ENCODE assay signal across 8 cellular contexts in the genomic region with DNA sequence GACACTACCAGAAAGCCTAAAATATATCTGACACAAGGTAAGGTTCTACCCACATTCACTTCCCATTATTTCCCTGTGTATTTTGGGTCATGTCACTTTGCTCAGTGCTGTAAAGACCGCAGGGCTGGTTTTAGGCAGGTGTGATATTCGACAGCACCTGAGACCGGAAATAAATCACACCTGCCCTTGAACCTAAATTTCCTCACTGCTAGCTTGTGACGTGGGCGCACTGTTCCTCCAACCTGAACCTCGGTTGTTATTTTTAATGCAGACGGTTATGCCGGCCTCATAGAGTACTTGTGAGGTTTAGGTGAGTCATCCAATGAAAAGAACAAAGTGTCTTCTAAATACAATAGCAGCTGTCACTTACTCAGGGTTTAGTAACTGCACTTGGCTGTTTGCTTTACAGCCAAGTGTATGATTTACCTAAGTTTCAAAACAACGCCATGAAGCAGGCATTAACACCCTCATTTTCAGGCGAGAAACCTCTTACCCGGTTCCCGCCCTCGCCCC. TPM values are rescaled to one million over a fixed set of nuclear protein-coding genes. Genes with fewer than 3 reads are reported as not detected.
DNase-seq lines count a peak whose midpoint lies in the region; ATAC-seq lines count a peak whose summit lies in the region.

No MANE protein-coding gene starts in this region.

- H3K4me3 Mint-ChIP-seq in activated naive CD4-positive, alpha-beta T cell treated with anti-CD3 and anti-CD28 coated beads, Interleukin-2, amount 10 ng/mL, durations not matched to agents 7 days and 5 days, result peak overlapping the region; percentile 84

- no peaks in the 10 kb centered on the region for H3K27me3 ChIP-seq in right cardiac atrium (ENCODE audit: control insufficient read depth, insufficient read depth)
- no peaks in the 10 kb centered on the region for H3K27me3 ChIP-seq in skeletal muscle satellite cell (ENCODE audit: control insufficient read depth, insufficient read depth, low read length)

- peaks cover 55% of the 10 kb centered on the region for H3K27me3 Mint-ChIP-seq in activated naive CD4-positive, alpha-beta T cell treated with anti-CD3 and anti-CD28 coated beads, Interleukin-2, amount 10 ng/mL, durations not matched to agents 7 days and 5 days

- H3K9me3 Mint-ChIP-seq in activated naive CD4-positive, alpha-beta T cell treated with anti-CD3 and anti-CD28 coated beads, Interleukin-2, amount 10 ng/mL, durations not matched to agents 7 days and 5 days, result no peaks in the 10 kb centered on the region

- 39% methylated on average over 13 of the region's 13 CpGs for WGBS in right cardiac atrium

- intact Hi-C loops in right cardiac atrium (cut with DNase I), result no loop called here

- H3K36me3 Mint-ChIP-seq in activated naive CD4-positive, alpha-beta T cell treated with anti-CD3 and anti-CD28 coated beads, Interleukin-2, amount 10 ng/mL, durations not matched to agents 7 days and 5 days, result peaks cover 6% of the 10 kb centered on the region

- ATAC-seq in HG02759 (IDR thresholded peaks at IDR 0.05; ENCODE audit: unreplicated experiment), result peak; percentile 70
- ATAC-seq in right cardiac atrium, result peak; percentile 70 to 71

- no peaks in the 10 kb centered on the region for H3K4me1 ChIP-seq in right cardiac atrium (ENCODE audit: control insufficient read depth, insufficient read depth, low read length)
- H3K4me1 ChIP-seq in skeletal muscle satellite cell (ENCODE audit: control insufficient read depth, insufficient read depth, low read length), result peaks cover 25% of the 10 kb centered on the region

- H3K4me3 ChIP-seq in right cardiac atrium (ENCODE audit: low read length) (peak overlapping the region; percentile 38), skeletal muscle satellite cell (ENCODE audit: low read length) (peak overlapping the region; percentile 82)

- CTCF ChIA-PET in activated naive CD4-positive, alpha-beta T cell treated with anti-CD3 and anti-CD28 coated beads, Interleukin-2, amount 10 ng/mL, durations not matched to agents 7 days and 5 days (lab: Charles Lee), result interaction anchor here (1.1 to 3.7 kb wide), 3 partner anchors 18 to 346 kb away, joined by 3 to 23 read pairs (median 3); no protein-coding TSS in a partner anchor

- peak overlapping the region; percentile 80 for H3K9ac ChIP-seq in skeletal muscle satellite cell (ENCODE audit: low read depth, low read length)

- no peak overlapping the region for H3K27ac ChIP-seq in right cardiac atrium (ENCODE audit: low read length)
- H3K27ac ChIP-seq in substantia nigra (ENCODE audit: low read depth, low read length, poor library complexity, severe bottlenecking), result no peak overlapping the region

- H3K36me3 ChIP-seq in skeletal muscle satellite cell (ENCODE audit: insufficient read depth, low read length), result no peaks in the 10 kb centered on the region

- peak overlapping the region; percentile 99 for H3K4me2 ChIP-seq in skeletal muscle satellite cell (ENCODE audit: low read length)

- H3K9me3 ChIP-seq in right cardiac atrium (ENCODE audit: control insufficient read depth, low read length) (no peaks in the 10 kb centered on the region), skeletal muscle satellite cell (replicated peaks; ENCODE audit: low read length) (no peaks in the 10 kb centered on the region)

- peaks cover 35% of the 10 kb centered on the region for H3K4me1 Mint-ChIP-seq in activated naive CD4-positive, alpha-beta T cell treated with anti-CD3 and anti-CD28 coated beads, Interleukin-2, amount 10 ng/mL, durations not matched to agents 7 days and 5 days

- H3K27ac Mint-ChIP-seq in activated naive CD4-positive, alpha-beta T cell treated with anti-CD3 and anti-CD28 coated beads, Interleukin-2, amount 10 ng/mL, durations not matched to agents 7 days and 5 days, result peak overlapping the region; percentile 77

- DNase-seq in activated CD8-positive, alpha-beta memory T cell treated with anti-CD3 and anti-CD28 coated beads for 24 hours, result peak; percentile 64
- no peak for DNase-seq in activated CD8-positive, alpha-beta memory T cell treated with anti-CD3 and anti-CD28 coated beads, Interleukin-2, amount 50 U/mL, for 48 hours
- DNase-seq in NCI-H2171 treated with DMSO at 0.1 percent for 48 hours (lab: John Stamatoyannopoulos, UW) (peak; percentile 58), right cardiac atrium (no peak), substantia nigra (lab: John Stamatoyannopoulos, UW) (no peak)
- peak; percentile 39 for DNase-seq in activated naive CD4-positive, alpha-beta T cell treated with anti-CD3 and anti-CD28 coated beads, Interleukin-2, amount 10 ng/mL, durations not matched to agents 7 days and 5 days

RNA-seq across cellular contexts. Expression of a gene that starts 20.7 kb away (rescaled TPM):
- total RNA-seq in right cardiac atrium, result 1 to 10 TPM; 2.9 to 4.3 (median 3.9) TPM
- 1.1 TPM for polyA plus RNA-seq in right cardiac atrium
- 2.8 and 3.3 TPM in 2 replicates for total RNA-seq in skeletal muscle satellite cell (2012; rRNA removed)

RNA-seq across cellular contexts. Expression of a gene that starts 53.6 kb away (rescaled TPM):
- not detected for total RNA-seq in right cardiac atrium
- 0.02 TPM for polyA plus RNA-seq in right cardiac atrium
- not detected in 2 replicates for total RNA-seq in skeletal muscle satellite cell (2012; rRNA removed)

Comparison
In these comparisons a context has a peak if more than half of its experiments do, and no peak if none do; other contexts are left out.
1. DNase-seq: peak in activated CD8-positive, alpha-beta memory T cell treated with anti-CD3 and anti-CD28 coated beads for 24 hours (single experiment), NCI-H2171 treated with DMSO at 0.1 percent for 48 hours (single experiment) and activated naive CD4-positive, alpha-beta T cell treated with anti-CD3 and anti-CD28 coated beads, Interleukin-2, amount 10 ng/mL, durations not matched to agents 7 days and 5 days (single experiment); none in activated CD8-positive, alpha-beta memory T cell treated with anti-CD3 and anti-CD28 coated beads, Interleukin-2, amount 50 U/mL, for 48 hours (single experiment), right cardiac atrium (0 of 3) and substantia nigra (0 of 49).